11 cellular contexts compared by ENCODE assay signal in genomic region chr11:102115557-102115956, GRCh38. TPM values are rescaled to one million over a fixed set of nuclear protein-coding genes. Genes with fewer than 3 reads are reported as not detected.
DNase-seq lines count a peak whose midpoint lies in the region; ATAC-seq and TF ChIP-seq lines count a peak whose summit lies in the region.
"Had no signal": no experiment of that assay in that cellular context is flagged by ENCODE, and none has a peak within 500 bp of the region (broad histone marks: within the 10 kb centered on the region; RNA-seq: fewer than 3 reads in every experiment).

No MANE protein-coding gene starts in this region.

- CTCF ChIA-PET in Panc1 (lab: Charles Lee), result interaction anchor here (0.6 kb wide), 1 partner anchor 734 kb away, joined by 3 read pairs; no protein-coding TSS in a partner anchor

- H3K27me3 ChIP-seq in Panc1 (ENCODE audit: control insufficient read depth, insufficient read depth, low read length), result no peaks in the 10 kb centered on the region

- peaks cover 68% of the 10 kb centered on the region for H3K4me1 Mint-ChIP-seq in nephron
- H3K4me1 Mint-ChIP-seq in activated T-helper 17 cell treated with anti-CD3 and anti-CD28 coated beads, Interleukin-2, amount 50 U/mL, for 72 hours, result peaks cover 5% of the 10 kb centered on the region

- peak overlapping the region; percentile 95 for H3K27ac ChIP-seq in Panc1 (ENCODE audit: low read length)

- H3K27me3 Mint-ChIP-seq in nephron (ENCODE audit: low read depth), result no peaks in the 10 kb centered on the region
- H3K27me3 Mint-ChIP-seq in activated T-helper 17 cell treated with anti-CD3 and anti-CD28 coated beads, Interleukin-2, amount 50 U/mL, for 72 hours, result peaks cover 20% of the 10 kb centered on the region

- H3K4me3 Mint-ChIP-seq in nephron, result peak overlapping the region; percentile 41 to 66 (median 63)
- H3K4me3 Mint-ChIP-seq in activated T-helper 17 cell treated with anti-CD3 and anti-CD28 coated beads, Interleukin-2, amount 50 U/mL, for 72 hours, result no peak overlapping the region
- H3K4me3 Mint-ChIP-seq: activated CD4-positive, alpha-beta T cell treated with anti-CD3 and anti-CD28 coated beads, Interleukin-2, amount 10 ng/mL, durations not matched to agents 24 days and 14 days had no signal

- H3K4me3 ChIP-seq in Panc1 (ENCODE audit: low read depth in 2 of 2, low read length in 2 of 2), result no peak overlapping the region
- no peak overlapping the region for H3K4me3 ChIP-seq in fibroblast of pulmonary artery (replicated peaks; ENCODE audit: low read depth, low read length)
- H3K4me3 ChIP-seq: K562, lung had no signal

- peaks cover 80% of the 10 kb centered on the region for H3K4me1 ChIP-seq in Panc1 (ENCODE audit: control insufficient read depth, insufficient read depth, low read length)

- peaks cover 37% of the 10 kb centered on the region for H3K36me3 ChIP-seq in Panc1 (ENCODE audit: control insufficient read depth, insufficient read depth, low read length)

- ATAC-seq in Panc1, result no peak
- no peak for ATAC-seq in activated T-helper 17 cell treated with anti-CD3 and anti-CD28 coated beads, Interleukin-2, amount 50 U/mL, for 72 hours (replicated peaks)
- ATAC-seq: K562 had no signal

- H3K36me3 Mint-ChIP-seq in nephron (ENCODE audit: low read depth), result peaks cover 35% of the 10 kb centered on the region
- no peaks in the 10 kb centered on the region for H3K36me3 Mint-ChIP-seq in activated T-helper 17 cell treated with anti-CD3 and anti-CD28 coated beads, Interleukin-2, amount 50 U/mL, for 72 hours (ENCODE audit: low read depth)

- TF ChIP-seq CTCF in Panc1 (IDR thresholded peaks at IDR 0.05) (no peak), fibroblast of pulmonary artery (IDR thresholded peaks at IDR 0.05; ENCODE audit: low read length, missing control alignments) (no peak), nephron (IDR thresholded peaks at IDR 0.05; ENCODE audit: unreplicated experiment in 3 of 3) (no peak)

- no peaks in the 10 kb centered on the region for H3K9me3 ChIP-seq in Panc1 (ENCODE audit: control insufficient read depth, insufficient read depth, low read depth, low read length)

- no peak for TF ChIP-seq POLR2A in erythroblast (IDR thresholded peaks at IDR 0.05; ENCODE audit: low read length)

- intact Hi-C loops in Panc1 (cut with micrococcal nuclease; ENCODE audit: unreplicated experiment), result no loop called here

- in situ Hi-C loops in Panc1 (cut with HindIII; ENCODE audit: low pct_unique_long_range_greater_than_20kb, low sequenced_read_pairs), result no loop called here

- peak overlapping the region; percentile 79 to 100 (median 86) for H3K27ac Mint-ChIP-seq in nephron
- H3K27ac Mint-ChIP-seq in activated T-helper 17 cell treated with anti-CD3 and anti-CD28 coated beads, Interleukin-2, amount 50 U/mL, for 72 hours, result no peak overlapping the region
- H3K27ac Mint-ChIP-seq: activated CD4-positive, alpha-beta T cell treated with anti-CD3 and anti-CD28 coated beads, Interleukin-2, amount 10 ng/mL, durations not matched to agents 24 days and 14 days had no signal

- DNase-seq in AG08396 (ENCODE audit: low spot score), result peak; percentile 30
- no peak for DNase-seq in Panc1 (ENCODE audit: low read depth, low spot score)
- peak; percentile 53 for DNase-seq in fibroblast of pulmonary artery (ENCODE audit: low read depth)
- DNase-seq in GM19240 (ENCODE audit: insufficient read length, low spot score), result no peak
- no peak for DNase-seq in erythroblast (lab: John Stamatoyannopoulos, UW)
- DNase-seq in AML-193 (lab: John Stamatoyannopoulos, UW), result no peak
- DNase-seq: activated CD4-positive, alpha-beta T cell treated with anti-CD3 and anti-CD28 coated beads, Interleukin-2, amount 10 ng/mL, durations not matched to agents 24 days and 14 days had no signal

- no peaks in the 10 kb centered on the region for H3K9me3 Mint-ChIP-seq in nephron
- H3K9me3 Mint-ChIP-seq in activated T-helper 17 cell treated with anti-CD3 and anti-CD28 coated beads, Interleukin-2, amount 50 U/mL, for 72 hours, result no peaks in the 10 kb centered on the region

- POLR2A ChIA-PET in Panc1 (lab: Charles Lee), result interaction anchor here (0.7 kb wide), 1 partner anchor 345 kb away, joined by 6 read pairs; no protein-coding TSS in a partner anchor

- TSS peak; percentile 4 for BruUV-seq in Panc1 (replicated peaks; lab: Mats Ljungman, UMichigan)

RNA-seq across cellular contexts. Expression of gene YAP1, which starts 5.3 kb away (rescaled TPM):
- total RNA-seq in Panc1 (2021; ENCODE audit: unreplicated experiment), result 158 TPM
- polyA plus RNA-seq in Panc1 (2012; ENCODE audit: insufficient read length), result 103 TPM
- under 1 TPM; 0.30 to 0.98 TPM for total RNA-seq in activated T-helper 17 cell treated with anti-CD3 and anti-CD28 coated beads, Interleukin-2, amount 50 U/mL, for 72 hours
- total RNA-seq: activated CD4-positive, alpha-beta T cell treated with anti-CD3 and anti-CD28 coated beads, Interleukin-2, amount 10 ng/mL, durations not matched to agents 24 days and 14 days had no signal
- polyA plus RNA-seq: K562 had no signal

Comparison
In these comparisons a context has a peak if more than half of its experiments do, and no peak if none do; other contexts are left out.
1. DNase-seq: peak in AG08396 (single experiment) and fibroblast of pulmonary artery (single experiment); none in Panc1 (single experiment), GM19240 (single experiment), erythroblast (0 of 2) and AML-193 (0 of 2).
2. RNA of gene YAP1, which starts 5.3 kb away (total RNA-seq): 158 TPM in Panc1 (single experiment); 0.30 to 0.98 TPM in activated T-helper 17 cell treated with anti-CD3 and anti-CD28 coated beads, Interleukin-2, amount 50 U/mL, for 72 hours; every median in the first group is over 10 times any median in the second.